Comparison of ENCODE assay signal across 21 cellular contexts in the genomic region with DNA sequence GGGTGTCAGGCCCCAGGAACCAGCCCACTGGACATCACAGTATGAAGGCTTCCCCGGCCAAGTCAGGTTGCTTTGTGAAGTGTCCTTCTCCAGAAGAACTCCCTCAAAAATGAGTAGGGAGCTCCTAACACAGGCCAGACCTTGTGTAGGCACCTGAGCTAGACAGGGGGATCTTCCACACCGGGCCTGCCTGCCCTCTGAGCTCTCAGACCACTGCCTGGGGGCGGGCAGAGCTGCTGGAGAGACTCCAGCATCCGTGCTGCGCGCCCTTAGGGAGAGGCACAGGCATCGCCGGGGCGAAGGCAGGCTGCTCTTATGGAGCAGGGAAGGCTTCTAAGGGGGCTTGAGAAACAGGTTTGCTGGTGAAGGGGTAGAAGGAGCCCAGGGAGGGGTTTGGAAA. TPM values are rescaled to one million over a fixed set of nuclear protein-coding genes. Genes with fewer than 3 reads are reported as not detected.
DNase-seq lines count a peak whose midpoint lies in the region; ATAC-seq, FAIRE-seq and TF ChIP-seq lines count a peak whose summit lies in the region.
"Had no signal": no experiment of that assay in that cellular context is flagged by ENCODE, and none has a peak within 500 bp of the region (broad histone marks: within the 10 kb centered on the region; RNA-seq: fewer than 3 reads in every experiment).

No MANE protein-coding gene starts in this region.

- no peak overlapping the region for H2AK5ac ChIP-seq in H1 (ENCODE audit: low read depth, low read length)

- no peak for FAIRE-seq in H1 (lab: Jason Lieb, UNC)
- FAIRE-seq: GM12891 had no signal

- H3K4me3 ChIP-seq in H1 (ENCODE audit: extremely low read depth in 1 of 4, insufficient read depth in 2 of 4, low read depth in 3 of 4, low read length in 4 of 4) (no peak overlapping the region), right cardiac atrium (ENCODE audit: low read length) (no peak overlapping the region)

- H3K79me1 ChIP-seq in H1 (ENCODE audit: low read depth, low read length), result no peaks in the 10 kb centered on the region

- TF ChIP-seq CTCF in RWPE1 (conservative IDR thresholded peaks at IDR 0.05; ENCODE audit: low read depth) (no peak), H1 (IDR thresholded peaks at IDR 0.05; ENCODE audit: control extremely low read depth in 1 of 3, insufficient read depth in 1 of 3, low read depth in 1 of 3, low read length in 3 of 3) (no peak)

- TF ChIP-seq POLR2A in H1 (IDR thresholded peaks at IDR 0.05; ENCODE audit: control extremely low read depth in 1 of 2, low read depth in 2 of 2, low read length in 2 of 2), result no peak

- H2BK12ac ChIP-seq in H1 (ENCODE audit: low read depth, low read length), result no peak overlapping the region

- H2BK5ac ChIP-seq in H1 (ENCODE audit: low read depth, low read length), result no peak overlapping the region

- no peak overlapping the region for H2BK120ac ChIP-seq in H1 (replicated peaks; ENCODE audit: low read depth, low read length)

- peaks cover 4 to 9% (median 7%) of the 10 kb centered on the region in 4 experiments; a peak in 6 of 7 replicates for H3K4me1 ChIP-seq in H1 (replicated peaks in 1 of 4; ENCODE audit: control insufficient read depth in 3 of 4, insufficient read depth in 4 of 4, low read length in 3 of 4)
- peaks cover 2% of the 10 kb centered on the region for H3K4me1 ChIP-seq in right cardiac atrium (ENCODE audit: control insufficient read depth, insufficient read depth, low read length)

- H3K27ac Mint-ChIP-seq in activated naive CD8-positive, alpha-beta T cell treated with anti-CD3 and anti-CD28 coated beads, Interleukin-2, amount 50 U/mL, for 24 hours, result no peak overlapping the region
- H3K27ac Mint-ChIP-seq: IgD-negative memory B cell had no signal

- intact Hi-C loops in right cardiac atrium (cut with DNase I) (loop anchor here in 1 of 4 donors (2.0 kb wide), 1 partner anchor 15 kb away; no protein-coding TSS in a partner anchor), posterior vena cava (cut with DNase I) (no loop called here)

- H3K4ac ChIP-seq in H1 (replicated peaks; ENCODE audit: insufficient read length, low read depth, low read length), result no peak overlapping the region

- peaks cover 21 to 71% (median 61%) of the 10 kb centered on the region in 4 experiments for H3K27me3 ChIP-seq in H1 (replicated peaks in 1 of 4; ENCODE audit: control insufficient read depth in 3 of 4, extremely low read depth in 1 of 4, insufficient read depth in 3 of 4, low read length in 3 of 4)
- no peaks in the 10 kb centered on the region for H3K27me3 ChIP-seq in right cardiac atrium (ENCODE audit: control insufficient read depth, insufficient read depth)

- TF ChIP-seq RAD21 in H1 (IDR thresholded peaks at IDR 0.05 in 1 of 2, conservative IDR thresholded peaks at IDR 0.05 in 1 of 2; ENCODE audit: low read depth in 2 of 2, low read length in 2 of 2), result no peak

- no peaks in the 10 kb centered on the region for H3K79me2 ChIP-seq in H1 (ENCODE audit: control insufficient read depth in 1 of 2, insufficient read depth in 2 of 2, low read length in 2 of 2)

- peaks cover 3% of the 10 kb centered on the region; the same call in 1 of the 2 replicates for H3K23me2 ChIP-seq in H1 (ENCODE audit: low read depth, low read length)

- H3K56ac ChIP-seq in H1 (replicated peaks; ENCODE audit: insufficient read length, low read depth, low read length), result no peak overlapping the region

- no peak overlapping the region for H3K23ac ChIP-seq in H1 (ENCODE audit: insufficient read length)

- H3K27me3 Mint-ChIP-seq in activated naive CD8-positive, alpha-beta T cell treated with anti-CD3 and anti-CD28 coated beads, Interleukin-2, amount 50 U/mL, for 24 hours, result peaks cover 31% of the 10 kb centered on the region

- no peak overlapping the region for H3K9ac ChIP-seq in H1 (replicated peaks in 1 of 4; ENCODE audit: extremely low read depth in 1 of 4, low read depth in 3 of 4, low read length in 3 of 4)

- H4K91ac ChIP-seq in H1 (replicated peaks; ENCODE audit: insufficient read length, low read length), result no peak overlapping the region

- H3K9me3 ChIP-seq in H1 (ENCODE audit: insufficient read depth in 2 of 2, low read depth in 1 of 2, low read length in 1 of 2) (no peaks in the 10 kb centered on the region), right cardiac atrium (ENCODE audit: control insufficient read depth, low read length) (no peaks in the 10 kb centered on the region)

- no peaks in the 10 kb centered on the region for H3K9me3 Mint-ChIP-seq in activated naive CD8-positive, alpha-beta T cell treated with anti-CD3 and anti-CD28 coated beads, Interleukin-2, amount 50 U/mL, for 24 hours
- H3K9me3 Mint-ChIP-seq: IgD-negative memory B cell had no signal

- no peaks in the 10 kb centered on the region for H3K36me3 Mint-ChIP-seq in activated naive CD8-positive, alpha-beta T cell treated with anti-CD3 and anti-CD28 coated beads, Interleukin-2, amount 50 U/mL, for 24 hours (ENCODE audit: low read depth)
- H3K36me3 Mint-ChIP-seq: IgD-negative memory B cell had no signal

- CTCF ChIA-PET in RWPE1 (lab: Yijun Ruan, JAX) (interaction anchor here (0.5 kb wide), 1 partner anchor 56 kb away, joined by 3 read pairs; no protein-coding TSS in a partner anchor), H1 (lab: Charles Lee; ENCODE audit: partially characterized antibody) (interaction anchor here (1.0 to 13.1 kb wide), 4 partner anchors 11 to 60 kb away, joined by 3 to 473 read pairs (median 170); no protein-coding TSS in a partner anchor)

- no peak overlapping the region for H2BK20ac ChIP-seq in H1 (ENCODE audit: low read length)

- no peak overlapping the region for H3K4me2 ChIP-seq in H1 (ENCODE audit: insufficient read depth in 1 of 2, low read depth in 2 of 2, low read length in 2 of 2)

- no peak overlapping the region for H4K5ac ChIP-seq in H1 (ENCODE audit: insufficient read length, low read depth, low read length)

- H3K4me3 Mint-ChIP-seq in activated naive CD8-positive, alpha-beta T cell treated with anti-CD3 and anti-CD28 coated beads, Interleukin-2, amount 50 U/mL, for 24 hours, result no peak overlapping the region
- H3K4me3 Mint-ChIP-seq: CD14-positive monocyte, IgD-negative memory B cell had no signal

- ATAC-seq in right cardiac atrium, result peak in 1 of 2 donors; percentile 14
- no peak for ATAC-seq in HG03342 (IDR thresholded peaks at IDR 0.05; ENCODE audit: unreplicated experiment)
- no peak for ATAC-seq in activated naive CD8-positive, alpha-beta T cell treated with anti-CD3 and anti-CD28 coated beads, Interleukin-2, amount 50 U/mL, for 24 hours

- peaks cover under 1 to 1% of the 10 kb centered on the region in 2 experiments for H4K20me1 ChIP-seq in H1 (replicated peaks in 1 of 2; ENCODE audit: control insufficient read depth in 1 of 2, insufficient read depth in 2 of 2, low read length in 2 of 2)

- POLR2A ChIA-PET in RWPE1 (lab: Yijun Ruan, JAX; ENCODE audit: low non-redundant PET), result no interaction called here
- POLR2A ChIA-PET in H1 (lab: Charles Lee; ENCODE audit: partially characterized antibody), result no interaction called here

- peaks cover 4% of the 10 kb centered on the region for H3K4me1 Mint-ChIP-seq in activated naive CD8-positive, alpha-beta T cell treated with anti-CD3 and anti-CD28 coated beads, Interleukin-2, amount 50 U/mL, for 24 hours

- H2BK15ac ChIP-seq in H1 (ENCODE audit: low read length), result no peak overlapping the region

- H3K36me3 ChIP-seq in H1 (ENCODE audit: control insufficient read depth in 2 of 4, insufficient read depth in 4 of 4, low read length in 3 of 4), result no peaks in the 10 kb centered on the region

- H2AFZ ChIP-seq in H1 (ENCODE audit: low read length), result no peak overlapping the region

- H4K8ac ChIP-seq in H1 (ENCODE audit: extremely low read depth, insufficient read depth, low read length), result 0 out of 2 replicates have a peak overlapping the region, but pooled peaks have one; percentile 36

- H3K27ac ChIP-seq in RWPE1 (0 out of 2 replicates have a peak overlapping the region, but pooled peaks have one; percentile 1), H1 (ENCODE audit: low read depth, low read length) (no peak overlapping the region), right cardiac atrium (ENCODE audit: low read length) (peak overlapping the region; percentile 65)

- H3K14ac ChIP-seq in H1 (ENCODE audit: insufficient read length), result no peak overlapping the region

- H3K18ac ChIP-seq in H1 (ENCODE audit: extremely low read depth, low read length), result no peak overlapping the region

- DNase-seq in RWPE1 (ENCODE audit: low spot score) (no peak), H1 (ENCODE audit: low read depth in 1 of 2, low spot score in 2 of 2) (no peak), right cardiac atrium (no peak), posterior vena cava (ENCODE audit: low spot score) (peak; percentile 77), NCI-H2029 (lab: John Stamatoyannopoulos, UW) (no peak)
- DNase-seq in activated naive CD8-positive, alpha-beta T cell treated with anti-CD3 and anti-CD28 coated beads, Interleukin-2, amount 50 U/mL, for 24 hours, result no peak
- DNase-seq: ACHN, AML-193, DMS 273 treated with DMSO at 0.1 percent for 48 hours, GF-D8, Kasumi-1, MM.1S, NCI-H1092 treated with DMSO at 0.1 percent for 48 hours, NCI-H1694, NCI-H345 had no signal

- no peak for TF ChIP-seq EP300 in H1 (IDR thresholded peaks at IDR 0.05; ENCODE audit: borderline replicate concordance in 1 of 2, low read depth in 2 of 2, low read length in 2 of 2)

- WGBS in H1 (ENCODE audit: extremely low coverage in 1 of 2, insufficient coverage in 1 of 2, insufficient read length in 1 of 2, insufficient replicate concordance in 2 of 2, low coverage in 1 of 2, low lambda C conversion rate in 2 of 2, missing lambda C conversion rate in 1 of 2), 2 experiments, result 86% methylated on average over 9 of the region's 9 CpGs; no CpG with 5 or more reads in 1 of the 2 experiments
- WGBS in right cardiac atrium, result 80% methylated on average over 9 of the region's 9 CpGs

RNA-seq across cellular contexts. Expression of a gene that starts 4.3 kb away (rescaled TPM):
- not detected in 2 replicates for total RNA-seq in H1 (2021; fragmentation: NEBNext Ultra II Directional; extraction: Animal tissue kit (Norgen Biotek cat#: 25700))
- polyA plus RNA-seq in H1 (2011; rRNA removed), result 0.03 and 0.05 TPM in 2 replicates
- polyA plus RNA-seq in H1 (2011; cell fraction: cytosol; rRNA removed), result 0.03 TPM
- polyA plus RNA-seq in H1 (2011; cell fraction: nucleus; rRNA removed), result 0.10 TPM
- 0.03 to 0.09 TPM in 2 of 4 replicates, not detected in the others for polyA plus RNA-seq in H1 (2012, experiment 1 of 2)
- polyA plus RNA-seq in H1 (2012, experiment 2 of 2), result not detected
- polyA plus RNA-seq in H1 (2013, experiment 1 of 2), result not detected
- polyA plus RNA-seq in H1 (2013, experiment 2 of 2), result not detected
- polyA minus RNA-seq in H1 (2011; rRNA and poly(A)+ RNA removed), result 0.13 TPM in 1 of 2 replicates, not detected in the other
- polyA minus RNA-seq in H1 (2011; cell fraction: cytosol; rRNA and poly(A)+ RNA removed), result 0.22 TPM
- not detected for polyA minus RNA-seq in H1 (2011; cell fraction: nucleus; rRNA and poly(A)+ RNA removed)
- total RNA-seq in right cardiac atrium, result 10 to 100 TPM in 3 of 4 donors, 1 to 10 TPM in 1; 9.3 to 30.0 (median 24.0) TPM
- 15.8 TPM for polyA plus RNA-seq in right cardiac atrium
- total RNA-seq in posterior vena cava, result 1 to 10 TPM in 1 of 2 donors, under 1 TPM in 1; 0.52 to 1.9 TPM
- total RNA-seq: H4, HT1080 had no signal
- polyA plus RNA-seq: CD14-positive monocyte, IgD-negative memory B cell had no signal

RNA-seq across cellular contexts. Expression of a gene that starts 28.4 kb away (rescaled TPM):
- total RNA-seq in H1 (2021; fragmentation: NEBNext Ultra II Directional; extraction: Animal tissue kit (Norgen Biotek cat#: 25700)), result 0.15 and 0.17 TPM in 2 replicates
- polyA plus RNA-seq in H1 (2011; rRNA removed) (0.19 and 0.23 TPM in 2 replicates), right cardiac atrium (0.09 TPM)
- 0.14 TPM for polyA plus RNA-seq in H1 (2011; cell fraction: cytosol; rRNA removed)
- 0.14 TPM for polyA plus RNA-seq in H1 (2011; cell fraction: nucleus; rRNA removed)
- polyA plus RNA-seq in H1 (2012, experiment 1 of 2), result 0.17 to 0.64 TPM (median 0.23 TPM) in 4 replicates
- polyA plus RNA-seq in H1 (2012, experiment 2 of 2), result not detected
- 0.12 TPM for polyA plus RNA-seq in H1 (2013, experiment 1 of 2)
- 0.11 TPM for polyA plus RNA-seq in H1 (2013, experiment 2 of 2)
- 0.06 and 0.22 TPM in 2 replicates for polyA minus RNA-seq in H1 (2011; rRNA and poly(A)+ RNA removed)
- polyA minus RNA-seq in H1 (2011; cell fraction: cytosol; rRNA and poly(A)+ RNA removed), result not detected
- polyA minus RNA-seq in H1 (2011; cell fraction: nucleus; rRNA and poly(A)+ RNA removed), result 0.10 TPM
- total RNA-seq in right cardiac atrium (under 1 TPM in 1 of 4 donors, not detected in 3; 0.17 TPM), posterior vena cava (not detected)
- total RNA-seq: H4, HT1080 had no signal

RNA-seq across cellular contexts. Expression of a gene that starts 47.2 kb away (rescaled TPM):
- total RNA-seq in H1 (2021; fragmentation: NEBNext Ultra II Directional; extraction: Animal tissue kit (Norgen Biotek cat#: 25700)), result not detected in 2 replicates
- 0.03 TPM in 1 of 2 replicates, not detected in the other for polyA plus RNA-seq in H1 (2011; rRNA removed)
- 0.04 TPM for polyA plus RNA-seq in H1 (2011; cell fraction: cytosol; rRNA removed)
- polyA plus RNA-seq in H1 (2011; cell fraction: nucleus; rRNA removed), result 0.19 TPM
- polyA plus RNA-seq in H1 (2012, experiment 1 of 2), result 0.18 to 0.25 TPM in 2 of 4 replicates, not detected in the others
- polyA plus RNA-seq in H1 (2012, experiment 2 of 2), result not detected
- polyA plus RNA-seq in H1 (2013, experiment 1 of 2), result 0.04 TPM
- 0.02 TPM for polyA plus RNA-seq in H1 (2013, experiment 2 of 2)
- not detected in 2 replicates for polyA minus RNA-seq in H1 (2011; rRNA and poly(A)+ RNA removed)
- not detected for polyA minus RNA-seq in H1 (2011; cell fraction: cytosol; rRNA and poly(A)+ RNA removed)
- polyA minus RNA-seq in H1 (2011; cell fraction: nucleus; rRNA and poly(A)+ RNA removed), result 0.70 TPM
- not detected for total RNA-seq in right cardiac atrium
- polyA plus RNA-seq in right cardiac atrium, result 0.05 TPM
- total RNA-seq in posterior vena cava, result not detected
- total RNA-seq: H4, HT1080 had no signal
- polyA plus RNA-seq: CD14-positive monocyte, IgD-negative memory B cell had no signal
